Comparison of ENCODE assay signal across 13 cellular contexts in genomic region chr10:22697799-22698198, GRCh38. TPM values are rescaled to one million over a fixed set of nuclear protein-coding genes. Genes with fewer than 3 reads are reported as not detected.
DNase-seq lines count a peak whose midpoint lies in the region; ATAC-seq and TF ChIP-seq lines count a peak whose summit lies in the region.
"Had no signal": no experiment of that assay in that cellular context is flagged by ENCODE, and none has a peak within 500 bp of the region (broad histone marks: within the 10 kb centered on the region; RNA-seq: fewer than 3 reads in every experiment).

No MANE protein-coding gene starts in this region.

- peaks cover 7% of the 10 kb centered on the region for H3K9me3 Mint-ChIP-seq in activated T-cell treated with anti-CD3 and anti-CD28 coated beads, Interleukin-2, amount 50 U/mL, for 24 hours
- H3K9me3 Mint-ChIP-seq in CD8-positive, alpha-beta T cell, result no peaks in the 10 kb centered on the region
- peaks cover 12% of the 10 kb centered on the region for H3K9me3 Mint-ChIP-seq in WTC11
- peaks cover 0 to 4% (median 0%) of the 10 kb centered on the region in 11 donors for H3K9me3 Mint-ChIP-seq in naive thymus-derived CD4-positive, alpha-beta T cell
- H3K9me3 Mint-ChIP-seq: IgD-negative memory B cell had no signal

- no peak overlapping the region for H3K4me3 ChIP-seq in CD8-positive, alpha-beta T cell (ENCODE audit: low read depth, low read length)
- H3K4me3 ChIP-seq in naive thymus-derived CD4-positive, alpha-beta T cell (ENCODE audit: low read length), result no peak overlapping the region

- DNase-seq in activated T-cell treated with anti-CD3 and anti-CD28 coated beads, Interleukin-2, amount 50 U/mL, for 24 hours, result no peak
- no peak for DNase-seq in activated T-cell treated with anti-CD3 and anti-CD28 coated beads, Interleukin-2, amount 50 U/mL, for 48 hours
- DNase-seq in CD8-positive, alpha-beta T cell, result no peak
- DNase-seq in WTC11 (ENCODE audit: low spot score) (no peak), NCI-H2227 treated with DMSO at 0.1 percent for 48 hours (lab: John Stamatoyannopoulos, UW) (no peak)
- DNase-seq in naive thymus-derived CD4-positive, alpha-beta T cell, result no peak
- DNase-seq: HCEC 1CT, NCI-H1105, NCI-H1694, NCI-H524 had no signal

- no peak overlapping the region for H3K27ac ChIP-seq in CD8-positive, alpha-beta T cell (ENCODE audit: low read depth, low read length)
- H3K27ac ChIP-seq in naive thymus-derived CD4-positive, alpha-beta T cell (ENCODE audit: low read depth, low read length), result no peak overlapping the region

- H3K27me3 Mint-ChIP-seq in activated T-cell treated with anti-CD3 and anti-CD28 coated beads, Interleukin-2, amount 50 U/mL, for 24 hours, result no peaks in the 10 kb centered on the region
- no peaks in the 10 kb centered on the region for H3K27me3 Mint-ChIP-seq in CD8-positive, alpha-beta T cell (ENCODE audit: low read depth)
- H3K27me3 Mint-ChIP-seq in WTC11 (ENCODE audit: low read depth), result no peaks in the 10 kb centered on the region
- no peaks in the 10 kb centered on the region for H3K27me3 Mint-ChIP-seq in naive thymus-derived CD4-positive, alpha-beta T cell
- H3K27me3 Mint-ChIP-seq: IgD-negative memory B cell had no signal

- H3K4me1 ChIP-seq in CD8-positive, alpha-beta T cell (ENCODE audit: insufficient read depth, low read length), result peaks cover 89% of the 10 kb centered on the region
- peaks cover 51 to 83% of the 10 kb centered on the region in 2 donors for H3K4me1 ChIP-seq in naive thymus-derived CD4-positive, alpha-beta T cell (ENCODE audit: control insufficient read depth in 2 of 2, insufficient read depth in 2 of 2, low read length in 2 of 2)

- peak overlapping the region; percentile 77 for H3K27ac Mint-ChIP-seq in activated T-cell treated with anti-CD3 and anti-CD28 coated beads, Interleukin-2, amount 50 U/mL, for 24 hours
- H3K27ac Mint-ChIP-seq in CD8-positive, alpha-beta T cell, result peak overlapping the region; percentile 73
- no peak overlapping the region for H3K27ac Mint-ChIP-seq in WTC11
- H3K27ac Mint-ChIP-seq in naive thymus-derived CD4-positive, alpha-beta T cell, result peak overlapping the region in 6 of 9 donors; percentile 21 to 91 (median 78)

- peaks cover 26% of the 10 kb centered on the region for H3K36me3 Mint-ChIP-seq in activated T-cell treated with anti-CD3 and anti-CD28 coated beads, Interleukin-2, amount 50 U/mL, for 24 hours (ENCODE audit: low read depth)
- peaks cover 25% of the 10 kb centered on the region for H3K36me3 Mint-ChIP-seq in CD8-positive, alpha-beta T cell
- H3K36me3 Mint-ChIP-seq in WTC11, result peaks cover 21% of the 10 kb centered on the region
- H3K36me3 Mint-ChIP-seq in naive thymus-derived CD4-positive, alpha-beta T cell, result peaks cover 0 to 18% (median 11%) of the 10 kb centered on the region in 5 donors

- intact Hi-C loops in CD8-positive, alpha-beta T cell (cut with DNase I, micrococcal nuclease), result no loop called here
- intact Hi-C loops in naive thymus-derived CD4-positive, alpha-beta T cell (cut with micrococcal nuclease), result loop anchor here in 1 of 2 donors (2.0 kb wide), 1 partner anchor 13 kb away; no protein-coding TSS in a partner anchor

- POLR2A ChIA-PET in CD8-positive, alpha-beta T cell (lab: Charles Lee), result interaction anchor here (1.5 to 2.2 kb wide), 2 partner anchors 34 to 86 kb away, joined by 4 to 7 read pairs; no protein-coding TSS in a partner anchor
- POLR2A ChIA-PET in WTC11 (lab: Charles Lee), result no interaction called here
- POLR2A ChIA-PET in naive thymus-derived CD4-positive, alpha-beta T cell (lab: Charles Lee), result interaction anchor here (0.7 to 5.4 kb wide), 3 partner anchors 13 to 31 kb away, joined by 3 to 22 read pairs (median 3); no protein-coding TSS in a partner anchor

- H3K4me3 Mint-ChIP-seq in activated T-cell treated with anti-CD3 and anti-CD28 coated beads, Interleukin-2, amount 50 U/mL, for 24 hours, result no peak overlapping the region
- H3K4me3 Mint-ChIP-seq in CD8-positive, alpha-beta T cell, result no peak overlapping the region
- no peak overlapping the region for H3K4me3 Mint-ChIP-seq in WTC11
- H3K4me3 Mint-ChIP-seq in naive thymus-derived CD4-positive, alpha-beta T cell, result peak overlapping the region in 1 of 10 donors; percentile 43

- no peaks in the 10 kb centered on the region for H3K9me3 ChIP-seq in CD8-positive, alpha-beta T cell (ENCODE audit: low read length)
- no peaks in the 10 kb centered on the region for H3K9me3 ChIP-seq in naive thymus-derived CD4-positive, alpha-beta T cell (ENCODE audit: control insufficient read depth in 2 of 3, low read length in 3 of 3)

- H3K4me1 Mint-ChIP-seq in activated T-cell treated with anti-CD3 and anti-CD28 coated beads, Interleukin-2, amount 50 U/mL, for 24 hours (ENCODE audit: low read depth), result peaks cover 92% of the 10 kb centered on the region
- peaks cover 93% of the 10 kb centered on the region for H3K4me1 Mint-ChIP-seq in CD8-positive, alpha-beta T cell (ENCODE audit: low read depth)
- H3K4me1 Mint-ChIP-seq in WTC11, result peaks cover 72% of the 10 kb centered on the region
- H3K4me1 Mint-ChIP-seq in naive thymus-derived CD4-positive, alpha-beta T cell, result peaks cover 54 to 97% (median 93%) of the 10 kb centered on the region in 7 donors

- H3K27me3 ChIP-seq in CD8-positive, alpha-beta T cell (ENCODE audit: insufficient read depth, low read length), result no peaks in the 10 kb centered on the region
- H3K27me3 ChIP-seq in naive thymus-derived CD4-positive, alpha-beta T cell (ENCODE audit: control insufficient read depth in 2 of 2, insufficient read depth in 2 of 2, low read length in 2 of 2), result no peaks in the 10 kb centered on the region

- TF ChIP-seq CTCF in CD8-positive, alpha-beta T cell (IDR thresholded peaks at IDR 0.05), result no peak
- no peak for TF ChIP-seq CTCF in WTC11 (IDR thresholded peaks at IDR 0.05)

- no peak for ATAC-seq in CD8-positive, alpha-beta T cell
- ATAC-seq in WTC11 (peak; percentile 33; the same call in 1 of the 2 replicates), GM19328 (IDR thresholded peaks at IDR 0.05; ENCODE audit: unreplicated experiment) (no peak), GM18868 (IDR thresholded peaks at IDR 0.05; ENCODE audit: unreplicated experiment) (no peak)
- ATAC-seq in naive thymus-derived CD4-positive, alpha-beta T cell, result no peak

- no peaks in the 10 kb centered on the region for H3K36me3 ChIP-seq in CD8-positive, alpha-beta T cell (ENCODE audit: insufficient read depth, low read length)
- H3K36me3 ChIP-seq in naive thymus-derived CD4-positive, alpha-beta T cell (ENCODE audit: control insufficient read depth in 2 of 3, insufficient read depth in 3 of 3, low read length in 3 of 3), result no peaks in the 10 kb centered on the region

- CTCF ChIA-PET in CD8-positive, alpha-beta T cell (lab: Charles Lee), result interaction anchor here (1.3 kb wide), 1 partner anchor 9 kb away, joined by 3 read pairs; no protein-coding TSS in a partner anchor
- CTCF ChIA-PET in WTC11 (lab: Charles Lee), result no interaction called here
- CTCF ChIA-PET in naive thymus-derived CD4-positive, alpha-beta T cell (lab: Charles Lee), result interaction anchor here (1.4 kb wide), 1 partner anchor 43 kb away, joined by 3 read pairs; no protein-coding TSS in a partner anchor

TF ChIP-seq in WTC11, 78 proteins besides CTCF, POLR2A, EP300 and RAD21 (continues in another document):
- TF ChIP-seq ZNF281 (CRISPR knock-in tag; IDR thresholded peaks at IDR 0.05) (no peak), JAZF1 (CRISPR knock-in tag; IDR thresholded peaks at IDR 0.05) (no peak), HMGXB4 (CRISPR knock-in tag; IDR thresholded peaks at IDR 0.05) (no peak), ERG (CRISPR knock-in tag; IDR thresholded peaks at IDR 0.05) (no peak)

RNA-seq across cellular contexts. Expression of gene PIP4K2A, which starts 16.6 kb away (rescaled TPM):
- 10 to 100 TPM; 82.5 to 89.5 TPM for total RNA-seq in CD8-positive, alpha-beta T cell
- 37.8 to 47.5 TPM (median 44.5 TPM) in 3 replicates for total RNA-seq in WTC11 (2021)
- total RNA-seq in naive thymus-derived CD4-positive, alpha-beta T cell, result 100 to 1,000 TPM; 110 to 152 (median 140) TPM
- 10 to 100 TPM; 40.9 to 43.5 TPM for polyA plus RNA-seq in naive thymus-derived CD4-positive, alpha-beta T cell
